ENCODE assay signal across 12 cellular contexts in the genomic region with DNA sequence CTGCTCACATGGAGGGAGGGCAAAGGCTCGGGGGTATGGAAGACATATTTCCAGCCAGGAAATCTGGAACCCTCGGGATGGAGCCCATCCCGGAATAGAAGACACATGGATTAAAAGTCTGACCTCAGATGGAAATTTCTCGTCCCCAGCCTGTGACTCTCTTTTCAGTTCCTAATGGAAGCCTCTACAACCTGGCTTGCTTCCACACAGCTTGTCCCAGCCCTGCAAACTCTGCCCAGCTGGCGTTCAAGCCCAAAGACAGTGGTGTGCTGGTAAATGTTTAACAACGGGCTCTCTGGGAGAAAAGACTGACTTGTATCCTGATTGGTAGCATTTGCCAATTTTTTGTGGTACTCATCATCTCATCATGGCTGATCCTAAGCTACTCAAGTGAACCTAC.
"Had no signal": no experiment of that assay in that cellular context is flagged by ENCODE, and none has a peak within 500 bp of the region (broad histone marks: within the 10 kb centered on the region; RNA-seq: fewer than 3 reads in every experiment).

No MANE protein-coding gene starts in this region.

- H3K27me3 ChIP-seq: esophagus muscularis mucosa, tibial artery, vagina had no signal

- H3K4me1 ChIP-seq: tibial artery had no signal

- H3K9me3 ChIP-seq: esophagus muscularis mucosa, tibial artery, vagina had no signal

- H3K36me3 ChIP-seq: esophagus muscularis mucosa, tibial artery, vagina had no signal

- ATAC-seq: activated T-cell treated with anti-CD3 and anti-CD28 coated beads, Interleukin-2, amount 50 U/mL, for 72 hours; natural killer cell treated with Interleukin-12 subunit alpha and Interleukin-12 subunit beta and Interleukin-15 and Interleukin-18, amount 100 ng/mL, for 72 hours had no signal

- DNase-seq: activated CD4-positive, alpha-beta memory T cell treated with anti-CD3 and anti-CD28 coated beads for 36 hours; activated naive CD8-positive, alpha-beta T cell treated with anti-CD3 and anti-CD28 coated beads, Interleukin-2, amount 10 ng/mL, durations not matched to agents 7 days and 5 days; activated T-cell treated with anti-CD3 and anti-CD28 coated beads, Interleukin-2, amount 50 U/mL, for 72 hours; foreskin fibroblast; T-helper 1 cell; tibial artery had no signal

- H3K27ac ChIP-seq: esophagus muscularis mucosa, skin epidermis, tibial artery, vagina, VCaP had no signal

- H3K4me3 ChIP-seq: esophagus muscularis mucosa, lung, skin epidermis, tibial artery, vagina had no signal
